Comparison of ENCODE assay signal across 14 cellular contexts in genomic region chr6:45713981-45714685, GRCh38.
DNase-seq lines count a peak whose midpoint lies in the region.
"Had no signal": no experiment of that assay in that cellular context is flagged by ENCODE, and none has a peak within 500 bp of the region (broad histone marks: within the 10 kb centered on the region; RNA-seq: fewer than 3 reads in every experiment).

No MANE protein-coding gene starts in this region.

- no peaks in the 10 kb centered on the region for H3K79me1 ChIP-seq in mesenchymal stem cell (replicated peaks; ENCODE audit: low read length, poor library complexity, severe bottlenecking)

- no peak overlapping the region for H2BK5ac ChIP-seq in mesenchymal stem cell (ENCODE audit: low read depth, low read length, poor library complexity, severe bottlenecking)

- H4K20me1 ChIP-seq in BLaER1 (no peaks in the 10 kb centered on the region), GM23248 (ENCODE audit: insufficient read depth) (no peaks in the 10 kb centered on the region)

- peaks cover 16% of the 10 kb centered on the region; the same call in 1 of the 2 replicates for H3F3A ChIP-seq in GM23248 (ENCODE audit: insufficient read depth)

- H4K91ac ChIP-seq in mesenchymal stem cell (ENCODE audit: low read length), result peak overlapping the region; percentile 62

- H3K4me2 ChIP-seq in BLaER1 (peak overlapping the region; percentile 10; the same call in 1 of the 2 replicates), GM23248 (ENCODE audit: unreplicated experiment) (peak overlapping the region; percentile 39), mesenchymal stem cell (ENCODE audit: low read length, poor library complexity, severe bottlenecking) (peak overlapping the region; percentile 10)

- no peak for DNase-seq in GM23248
- DNase-seq in activated T-cell treated with anti-CD3 and anti-CD28 coated beads, Interleukin-2, amount 50 U/mL, for 48 hours, result peak; percentile 70 to 72
- no peak for DNase-seq in mesenchymal stem cell
- DNase-seq in SKM-1 treated with dmso at 0.1 percent for 144 hours (lab: John Stamatoyannopoulos, UW; ENCODE audit: unreplicated experiment), result no peak
- DNase-seq in SHP77 (lab: John Stamatoyannopoulos, UW), result no peak
- no peak for DNase-seq in RKO (ENCODE audit: low spot score)
- DNase-seq in NCI-H1092 treated with DMSO at 0.1 percent for 48 hours (lab: John Stamatoyannopoulos, UW), result no peak
- DNase-seq: left ventricle myocardium inferior had no signal

- peak overlapping the region; percentile 42 for H2AK5ac ChIP-seq in mesenchymal stem cell (ENCODE audit: low read length, severe bottlenecking)

- H3K23ac ChIP-seq in mesenchymal stem cell (ENCODE audit: low read length in 2 of 2), result no peak overlapping the region

- H3K18ac ChIP-seq in mesenchymal stem cell (ENCODE audit: low read depth in 1 of 2, low read length in 2 of 2), result peak overlapping the region; percentile 72 to 76

- no peak overlapping the region for H3K14ac ChIP-seq in mesenchymal stem cell (ENCODE audit: low read length in 2 of 2)

- no peaks in the 10 kb centered on the region for H3K79me2 ChIP-seq in GM23248 (ENCODE audit: insufficient read depth)

- H4K8ac ChIP-seq in mesenchymal stem cell (ENCODE audit: low read length), result peak overlapping the region; percentile 16

- no peak overlapping the region for H3K27ac ChIP-seq in BLaER1
- no peak overlapping the region for H3K27ac ChIP-seq in GM23248
- H3K27ac ChIP-seq in mesenchymal stem cell (ENCODE audit: low read length, poor library complexity, severe bottlenecking), result peak overlapping the region; percentile 25
- H3K27ac ChIP-seq: ascending aorta, HL-60, left ventricle myocardium inferior, ovary, suprapubic skin, VCaP had no signal

- H3K4ac ChIP-seq in mesenchymal stem cell (ENCODE audit: low read depth in 1 of 2, low read length in 2 of 2), result peak overlapping the region; percentile 31 to 65

- H2AFZ ChIP-seq in GM23248 (peak overlapping the region; percentile 61), mesenchymal stem cell (ENCODE audit: low read depth, low read length) (no peak overlapping the region)

- H3K4me1 ChIP-seq in BLaER1 (peaks cover 29% of the 10 kb centered on the region), GM23248 (ENCODE audit: insufficient read depth) (peaks cover 37% of the 10 kb centered on the region), mesenchymal stem cell (ENCODE audit: control insufficient read depth, insufficient read depth, low read depth, low read length) (peaks cover 14% of the 10 kb centered on the region)

- 83% methylated on average over 11 of the region's 11 CpGs for WGBS in GM23248 (ENCODE audit: low coverage in 1 of 2, low lambda C conversion rate in 2 of 2, missing lambda C conversion rate in 2 of 2), 2 experiments
- 82% methylated on average over 11 of the region's 11 CpGs for WGBS in mesenchymal stem cell

- H3K9ac ChIP-seq in BLaER1 (no peak overlapping the region), GM23248 (peak overlapping the region; percentile 45; the same call in 1 of the 2 replicates), mesenchymal stem cell (ENCODE audit: low read length) (peak overlapping the region; percentile 59)

- H2BK15ac ChIP-seq in mesenchymal stem cell (ENCODE audit: low read depth, poor library complexity, severe bottlenecking), result no peak overlapping the region

- H3K36me3 ChIP-seq in BLaER1, result no peaks in the 10 kb centered on the region
- no peaks in the 10 kb centered on the region for H3K36me3 ChIP-seq in GM23248 (ENCODE audit: low read depth)
- no peaks in the 10 kb centered on the region for H3K36me3 ChIP-seq in mesenchymal stem cell (ENCODE audit: control insufficient read depth in 1 of 2, insufficient read depth in 2 of 2, low read depth in 1 of 2, low read length in 2 of 2)
- H3K36me3 ChIP-seq: ascending aorta, left ventricle myocardium inferior, ovary, suprapubic skin had no signal

- no peak overlapping the region for H3K4me3 ChIP-seq in BLaER1
- H3K4me3 ChIP-seq in GM23248, result no peak overlapping the region
- no peak overlapping the region for H3K4me3 ChIP-seq in mesenchymal stem cell (ENCODE audit: insufficient read depth in 1 of 2, low read depth in 1 of 2, low read length in 2 of 2)
- H3K4me3 ChIP-seq: left ventricle myocardium inferior, ovary, suprapubic skin had no signal

- in situ Hi-C loops in GM23248 (cut with MboI), result loop anchor here (10.0 to 25.0 kb wide), 3 partner anchors 277 to 1227 kb away; no protein-coding TSS in a partner anchor

- H3K9me3 ChIP-seq in BLaER1 (no peaks in the 10 kb centered on the region), GM23248 (ENCODE audit: low read depth) (no peaks in the 10 kb centered on the region), mesenchymal stem cell (ENCODE audit: control insufficient read depth, low read length) (no peaks in the 10 kb centered on the region)
- H3K9me3 ChIP-seq: ascending aorta, left ventricle myocardium inferior, ovary, suprapubic skin had no signal

- H2BK120ac ChIP-seq in mesenchymal stem cell (ENCODE audit: low read depth, low read length), result peak overlapping the region; percentile 42

- H3K27me3 ChIP-seq in BLaER1, result no peaks in the 10 kb centered on the region
- no peaks in the 10 kb centered on the region for H3K27me3 ChIP-seq in GM23248 (replicated peaks; ENCODE audit: insufficient read depth)
- H3K27me3 ChIP-seq in mesenchymal stem cell (ENCODE audit: control insufficient read depth in 1 of 2, insufficient read depth in 1 of 2, low read length in 2 of 2), result no peaks in the 10 kb centered on the region
- H3K27me3 ChIP-seq: ascending aorta, ovary, suprapubic skin had no signal

- H2BK12ac ChIP-seq in mesenchymal stem cell (ENCODE audit: low read length in 2 of 2), result peak overlapping the region; percentile 75 to 89

- no peaks in the 10 kb centered on the region for H3K9me2 ChIP-seq in GM23248 (ENCODE audit: insufficient read depth)

Comparison
In these comparisons a context has a peak if more than half of its experiments do, and no peak if none do; other contexts are left out.
1. DNase-seq: peak in activated T-cell treated with anti-CD3 and anti-CD28 coated beads, Interleukin-2, amount 50 U/mL, for 48 hours (2 of 2); none in GM23248 (single experiment), mesenchymal stem cell (single experiment), SKM-1 treated with dmso at 0.1 percent for 144 hours (single experiment), SHP77 (0 of 2), RKO (single experiment) and NCI-H1092 treated with DMSO at 0.1 percent for 48 hours (single experiment).
2. Peak in every context shown above with its lines, with median percentiles within 50 percentile points of each other: H3K4me2 ChIP-seq.